In the genomic region with DNA sequence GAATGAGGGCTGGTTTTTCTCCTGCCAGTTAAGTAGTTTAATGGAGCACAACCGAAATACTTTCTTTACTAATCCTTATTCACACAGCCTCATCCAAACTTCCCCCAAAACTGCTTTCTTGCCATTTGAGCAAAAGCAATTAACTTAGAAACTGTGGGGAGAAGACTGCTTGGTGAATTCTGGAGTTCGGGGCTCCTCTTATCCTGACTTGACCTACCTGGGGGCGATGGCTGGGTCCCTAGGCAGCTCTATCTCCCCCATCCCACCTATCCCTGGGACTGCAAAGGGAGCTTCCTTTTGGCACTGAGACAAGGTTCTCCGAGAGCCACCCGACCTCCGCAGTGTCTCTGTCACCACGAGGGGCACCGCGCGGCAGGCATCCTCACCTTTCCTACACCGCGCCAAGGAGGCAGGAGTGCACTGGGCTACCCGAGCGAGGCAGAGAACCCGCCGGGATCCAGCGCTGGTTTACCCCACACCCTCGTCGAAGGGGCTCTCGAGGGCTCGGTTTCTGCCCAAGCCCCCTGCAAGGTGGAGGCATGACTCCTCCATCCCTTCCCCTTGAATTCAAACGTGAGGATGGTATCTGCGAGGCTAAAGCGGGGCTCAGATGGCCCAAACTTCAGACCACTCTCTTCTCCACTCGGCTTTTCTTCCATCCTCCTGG, we compare ENCODE assay signal across 8 cellular contexts. TPM values are rescaled to one million over a fixed set of nuclear protein-coding genes. Genes with fewer than 3 reads are reported as not detected.
DNase-seq lines count a peak whose midpoint lies in the region; ATAC-seq, FAIRE-seq and TF ChIP-seq lines count a peak whose summit lies in the region.

No MANE protein-coding gene starts in this region.

- POLR2A ChIA-PET in H1 (lab: Charles Lee; ENCODE audit: partially characterized antibody): interaction anchor here (0.7 to 12.0 kb wide), 17 partner anchors 9 to 257 kb away, joined by 3 to 157 read pairs (median 5); partner anchors contain the start of genes PMM1, POLR3H, SREBF2 and TEF

- H3K27me3 ChIP-seq in H1 (replicated peaks in 1 of 4; ENCODE audit: control insufficient read depth in 3 of 4, extremely low read depth in 1 of 4, insufficient read depth in 3 of 4, low read length in 3 of 4): no peaks in the 10 kb centered on the region
- H3K27me3 ChIP-seq in muscle layer of colon (ENCODE audit: control insufficient read depth in 1 of 2, insufficient read depth in 2 of 2, low read length in 2 of 2): no peaks in the 10 kb centered on the region
- no peaks in the 10 kb centered on the region for H3K27me3 ChIP-seq in stomach smooth muscle (ENCODE audit: control insufficient read depth in 1 of 2, insufficient read depth in 2 of 2, low read length in 2 of 2)

- no peak overlapping the region for H3K23ac ChIP-seq in H1 (ENCODE audit: insufficient read length)

- H3K4me3 ChIP-seq in H1 (ENCODE audit: extremely low read depth in 1 of 4, insufficient read depth in 2 of 4, low read depth in 3 of 4, low read length in 4 of 4) (peak overlapping the region; percentile 78 to 96 (median 90)), muscle layer of colon (ENCODE audit: low read depth in 1 of 2, low read length in 2 of 2) (peak overlapping the region; percentile 59 to 75), stomach smooth muscle (ENCODE audit: low read length in 2 of 2) (peak overlapping the region; percentile 99 to 100)

- H3K23me2 ChIP-seq in H1 (ENCODE audit: low read depth, low read length): peaks cover 6% of the 10 kb centered on the region

- peaks cover 0 to 11% (median 4%) of the 10 kb centered on the region in 4 experiments; a peak in 5 of 7 replicates for H3K4me1 ChIP-seq in H1 (replicated peaks in 1 of 4; ENCODE audit: control insufficient read depth in 3 of 4, insufficient read depth in 4 of 4, low read length in 3 of 4)
- H3K4me1 ChIP-seq in muscle layer of colon (ENCODE audit: insufficient read depth, low read length): peaks cover 16% of the 10 kb centered on the region
- H3K4me1 ChIP-seq in stomach smooth muscle (ENCODE audit: control insufficient read depth, insufficient read depth, low read length): peaks cover 20% of the 10 kb centered on the region

- TF ChIP-seq POLR2A in H1 (IDR thresholded peaks at IDR 0.05; ENCODE audit: control extremely low read depth in 1 of 2, low read depth in 2 of 2, low read length in 2 of 2): no peak; a peak in 1 of 3 replicates

- H3K14ac ChIP-seq in H1 (ENCODE audit: insufficient read length): no peak overlapping the region

- in situ Hi-C loops in ACHN (cut with HindIII; ENCODE audit: low pct_ligation_motif_present, low pct_unique_long_range_greater_than_20kb, low sequenced_read_pairs): no loop called here

- TF ChIP-seq EP300 in H1 (IDR thresholded peaks at IDR 0.05; ENCODE audit: borderline replicate concordance in 1 of 2, low read depth in 2 of 2, low read length in 2 of 2): no peak

- peak overlapping the region; percentile 75 for H3K56ac ChIP-seq in H1 (replicated peaks; ENCODE audit: insufficient read length, low read depth, low read length)

- H4K5ac ChIP-seq in H1 (ENCODE audit: insufficient read length, low read depth, low read length): peak overlapping the region; percentile 8

- TF ChIP-seq RAD21 in H1 (IDR thresholded peaks at IDR 0.05 in 1 of 2, conservative IDR thresholded peaks at IDR 0.05 in 1 of 2; ENCODE audit: low read depth in 2 of 2, low read length in 2 of 2): no peak

- peaks cover 0 to 4% of the 10 kb centered on the region in 2 experiments for H4K20me1 ChIP-seq in H1 (replicated peaks in 1 of 2; ENCODE audit: control insufficient read depth in 1 of 2, insufficient read depth in 2 of 2, low read length in 2 of 2)

- peak overlapping the region; percentile 87 for H2BK5ac ChIP-seq in H1 (ENCODE audit: low read depth, low read length)

- H2BK20ac ChIP-seq in H1 (ENCODE audit: low read length): no peak overlapping the region

- H2BK120ac ChIP-seq in H1 (replicated peaks; ENCODE audit: low read depth, low read length): no peak overlapping the region

- H4K91ac ChIP-seq in H1 (replicated peaks; ENCODE audit: insufficient read length, low read length): peak overlapping the region; percentile 70

- TF ChIP-seq CTCF in H1 (IDR thresholded peaks at IDR 0.05; ENCODE audit: control extremely low read depth in 1 of 3, insufficient read depth in 1 of 3, low read depth in 1 of 3, low read length in 3 of 3): no peak
- no peak for TF ChIP-seq CTCF in D721Med (IDR thresholded peaks at IDR 0.05; ENCODE audit: insufficient read depth, missing control alignments)

- no peak overlapping the region for H4K8ac ChIP-seq in H1 (ENCODE audit: extremely low read depth, insufficient read depth, low read length)

- 0 out of 2 replicates have a peak overlapping the region, but pooled peaks have one; percentile 3 for H2AFZ ChIP-seq in H1 (ENCODE audit: low read length)

- H3K4ac ChIP-seq in H1 (replicated peaks; ENCODE audit: insufficient read length, low read depth, low read length): no peak overlapping the region

- peak; percentile 0 for ATAC-seq in GM18861 (IDR thresholded peaks at IDR 0.05; ENCODE audit: unreplicated experiment)

- no peak overlapping the region for H2BK15ac ChIP-seq in H1 (ENCODE audit: low read length)

- peak overlapping the region; percentile 91 to 96 for H3K4me2 ChIP-seq in H1 (ENCODE audit: insufficient read depth in 1 of 2, low read depth in 2 of 2, low read length in 2 of 2)

- peaks cover 5 to 22% (median 12%) of the 10 kb centered on the region in 4 experiments for H3K36me3 ChIP-seq in H1 (ENCODE audit: control insufficient read depth in 2 of 4, insufficient read depth in 4 of 4, low read length in 3 of 4)
- H3K36me3 ChIP-seq in muscle layer of colon (ENCODE audit: insufficient read depth, low read length): peaks cover 12% of the 10 kb centered on the region
- peaks cover 0 to 4% of the 10 kb centered on the region in 2 donors for H3K36me3 ChIP-seq in stomach smooth muscle (ENCODE audit: control insufficient read depth in 2 of 2, insufficient read depth in 2 of 2, low read length in 2 of 2)

- H3K9ac ChIP-seq in H1 (replicated peaks in 1 of 4; ENCODE audit: extremely low read depth in 1 of 4, low read depth in 3 of 4, low read length in 3 of 4): peak overlapping the region; percentile 52 to 89 (median 82)
- H3K9ac ChIP-seq in muscle layer of colon (ENCODE audit: low read length): peak overlapping the region; percentile 86
- H3K9ac ChIP-seq in stomach smooth muscle (ENCODE audit: low read length in 2 of 2): peak overlapping the region; percentile 96 to 100

- peak; percentile 33 for DNase-seq in ACHN
- DNase-seq in M059J (ENCODE audit: low read depth): peak; percentile 35
- peak; percentile 43 to 47 for DNase-seq in activated CD4-positive, alpha-beta T cell treated with anti-CD3 and anti-CD28 coated beads, Interleukin-2, amount 50 U/mL, for 4 hours
- peak in 1 of 2 experiments; percentile 78 for DNase-seq in H1 (ENCODE audit: low read depth in 1 of 2, low spot score in 2 of 2)
- no peak for DNase-seq in D721Med (ENCODE audit: insufficient read length, low spot score)

- CTCF ChIA-PET in H1 (lab: Charles Lee; ENCODE audit: partially characterized antibody): interaction anchor here (1.6 to 3.8 kb wide), 2 partner anchors 23 to 43 kb away, joined by 7 to 18 read pairs; no protein-coding TSS in a partner anchor

- peaks cover 6 to 57% of the 10 kb centered on the region in 2 experiments for H3K79me2 ChIP-seq in H1 (ENCODE audit: control insufficient read depth in 1 of 2, insufficient read depth in 2 of 2, low read length in 2 of 2)

- peak overlapping the region; percentile 87 for H3K18ac ChIP-seq in H1 (ENCODE audit: extremely low read depth, low read length)

- H3K79me1 ChIP-seq in H1 (ENCODE audit: low read depth, low read length): peaks cover 2% of the 10 kb centered on the region

- 3% methylated on average over 25 of the region's 25 CpGs; no CpG with 5 or more reads in 1 of the 2 experiments for WGBS in H1 (ENCODE audit: extremely low coverage in 1 of 2, insufficient coverage in 1 of 2, insufficient read length in 1 of 2, insufficient replicate concordance in 2 of 2, low coverage in 1 of 2, low lambda C conversion rate in 2 of 2, missing lambda C conversion rate in 1 of 2), 2 experiments

- peak overlapping the region; percentile 26; the same call in 1 of the 2 replicates for H2AK5ac ChIP-seq in H1 (ENCODE audit: low read depth, low read length)

- H3K9me3 ChIP-seq in H1 (ENCODE audit: insufficient read depth in 2 of 2, low read depth in 1 of 2, low read length in 1 of 2) (no peaks in the 10 kb centered on the region), muscle layer of colon (ENCODE audit: low read length) (no peaks in the 10 kb centered on the region), stomach smooth muscle (ENCODE audit: control insufficient read depth in 2 of 2, low read length in 2 of 2) (no peaks in the 10 kb centered on the region)

- H2BK12ac ChIP-seq in H1 (ENCODE audit: low read depth, low read length): 0 out of 2 replicates have a peak overlapping the region, but pooled peaks have one; percentile 90

- H3K27ac ChIP-seq in H1 (ENCODE audit: low read depth, low read length) (peak overlapping the region; percentile 81), muscle layer of colon (ENCODE audit: low read depth, low read length) (peak overlapping the region; percentile 98), stomach smooth muscle (ENCODE audit: low read length) (peak overlapping the region; percentile 99)

- FAIRE-seq in H1 (lab: Jason Lieb, UNC): no peak
- no peak for FAIRE-seq in D721Med (lab: Jason Lieb, UNC)

RNA-seq across cellular contexts. Expression of gene DESI1, which starts 0.7 kb away (rescaled TPM):
- 20.0 and 26.0 TPM in 2 replicates for total RNA-seq in M059J (2014; rRNA removed; shearing (Covaris generic))
- total RNA-seq in H1 (2021; fragmentation: NEBNext Ultra II Directional; extraction: Animal tissue kit (Norgen Biotek cat#: 25700)): 33.7 and 34.3 TPM in 2 replicates
- polyA plus RNA-seq in H1 (2011; rRNA removed): 27.6 and 31.2 TPM in 2 replicates
- polyA plus RNA-seq in H1 (2011; cell fraction: cytosol; rRNA removed): 26.4 TPM
- polyA plus RNA-seq in H1 (2011; cell fraction: nucleus; rRNA removed): 46.5 TPM
- 23.6 to 27.4 TPM (median 25.6 TPM) in 4 replicates for polyA plus RNA-seq in H1 (2012, experiment 1 of 2)
- polyA plus RNA-seq in H1 (2012, experiment 2 of 2): 32.8 TPM
- polyA plus RNA-seq in H1 (2013, experiment 1 of 2): 26.8 TPM
- polyA plus RNA-seq in H1 (2013, experiment 2 of 2): 26.7 TPM
- polyA minus RNA-seq in H1 (2011; rRNA and poly(A)+ RNA removed): 46.3 and 52.8 TPM in 2 replicates
- polyA minus RNA-seq in H1 (2011; cell fraction: cytosol; rRNA and poly(A)+ RNA removed): 19.9 TPM
- 27.0 TPM for polyA minus RNA-seq in H1 (2011; cell fraction: nucleus; rRNA and poly(A)+ RNA removed)

RNA-seq across cellular contexts. Expression of gene XRCC6, which starts 1.0 kb away (rescaled TPM):
- total RNA-seq in M059J (2014; rRNA removed; shearing (Covaris generic)): 392 and 397 TPM in 2 replicates
- 488 and 490 TPM in 2 replicates for total RNA-seq in H1 (2021; fragmentation: NEBNext Ultra II Directional; extraction: Animal tissue kit (Norgen Biotek cat#: 25700))
- 150 and 157 TPM in 2 replicates for polyA plus RNA-seq in H1 (2011; rRNA removed)
- 241 TPM for polyA plus RNA-seq in H1 (2011; cell fraction: cytosol; rRNA removed)
- polyA plus RNA-seq in H1 (2011; cell fraction: nucleus; rRNA removed): 150 TPM
- polyA plus RNA-seq in H1 (2012, experiment 1 of 2): 499 to 810 TPM (median 507 TPM) in 4 replicates
- 178 TPM for polyA plus RNA-seq in H1 (2012, experiment 2 of 2)
- 330 TPM for polyA plus RNA-seq in H1 (2013, experiment 1 of 2)
- 315 TPM for polyA plus RNA-seq in H1 (2013, experiment 2 of 2)
- 161 and 200 TPM in 2 replicates for polyA minus RNA-seq in H1 (2011; rRNA and poly(A)+ RNA removed)
- polyA minus RNA-seq in H1 (2011; cell fraction: cytosol; rRNA and poly(A)+ RNA removed): 117 TPM
- polyA minus RNA-seq in H1 (2011; cell fraction: nucleus; rRNA and poly(A)+ RNA removed): 55.9 TPM

RNA-seq across cellular contexts. Expression of gene PMM1, which starts 30.5 kb away (rescaled TPM):
- total RNA-seq in M059J (2014; rRNA removed; shearing (Covaris generic)): 13.4 and 15.8 TPM in 2 replicates
- 10.8 and 11.3 TPM in 2 replicates for total RNA-seq in H1 (2021; fragmentation: NEBNext Ultra II Directional; extraction: Animal tissue kit (Norgen Biotek cat#: 25700))
- 20.0 and 27.3 TPM in 2 replicates for polyA plus RNA-seq in H1 (2011; rRNA removed)
- polyA plus RNA-seq in H1 (2011; cell fraction: cytosol; rRNA removed): 26.5 TPM
- 26.4 TPM for polyA plus RNA-seq in H1 (2011; cell fraction: nucleus; rRNA removed)
- 13.1 to 20.0 TPM (median 18.0 TPM) in 4 replicates for polyA plus RNA-seq in H1 (2012, experiment 1 of 2)
- 19.2 TPM for polyA plus RNA-seq in H1 (2012, experiment 2 of 2)
- 9.3 TPM for polyA plus RNA-seq in H1 (2013, experiment 1 of 2)
- polyA plus RNA-seq in H1 (2013, experiment 2 of 2): 8.9 TPM
- polyA minus RNA-seq in H1 (2011; rRNA and poly(A)+ RNA removed): 6.1 and 10.0 TPM in 2 replicates
- 7.9 TPM for polyA minus RNA-seq in H1 (2011; cell fraction: cytosol; rRNA and poly(A)+ RNA removed)
- polyA minus RNA-seq in H1 (2011; cell fraction: nucleus; rRNA and poly(A)+ RNA removed): 7.9 TPM

RNA-seq across cellular contexts. Expression of gene CSDC2, which starts 59.3 kb away (rescaled TPM):
- total RNA-seq in M059J (2014; rRNA removed; shearing (Covaris generic)): 0.25 TPM in 1 of 2 replicates, not detected in the other
- 2.3 and 2.6 TPM in 2 replicates for total RNA-seq in H1 (2021; fragmentation: NEBNext Ultra II Directional; extraction: Animal tissue kit (Norgen Biotek cat#: 25700))
- polyA plus RNA-seq in H1 (2011; rRNA removed): 2.0 and 3.2 TPM in 2 replicates
- polyA plus RNA-seq in H1 (2011; cell fraction: cytosol; rRNA removed): 2.0 TPM
- 7.0 TPM for polyA plus RNA-seq in H1 (2011; cell fraction: nucleus; rRNA removed)
- polyA plus RNA-seq in H1 (2012, experiment 1 of 2): 0.91 to 2.2 TPM (median 2.0 TPM) in 4 replicates
- polyA plus RNA-seq in H1 (2012, experiment 2 of 2): 1.6 TPM
- 2.2 TPM for polyA plus RNA-seq in H1 (2013, experiment 1 of 2)
- polyA plus RNA-seq in H1 (2013, experiment 2 of 2): 1.9 TPM
- polyA minus RNA-seq in H1 (2011; rRNA and poly(A)+ RNA removed): 0.56 and 0.88 TPM in 2 replicates
- 0.66 TPM for polyA minus RNA-seq in H1 (2011; cell fraction: cytosol; rRNA and poly(A)+ RNA removed)
- 1.4 TPM for polyA minus RNA-seq in H1 (2011; cell fraction: nucleus; rRNA and poly(A)+ RNA removed)
